Comparison of ENCODE assay signal across 11 cellular contexts in genomic region chr2:44444881-44445280, GRCh38.
"Had no signal": no experiment of that assay in that cellular context is flagged by ENCODE, and none has a peak within 500 bp of the region (broad histone marks: within the 10 kb centered on the region; RNA-seq: fewer than 3 reads in every experiment).

No MANE protein-coding gene starts in this region.

- H3K9me3 ChIP-seq: HAP-1 had no signal

- DNase-seq: GM23248, GOT3, H7, H9, HCEC 1CT, HFFc6 had no signal

- H3K4me2 ChIP-seq: GM23338 had no signal

- H3K4me1 ChIP-seq: HAP-1 had no signal

- H2AFZ ChIP-seq: GM23248, GM23338 had no signal

- H3K27ac ChIP-seq: GM23248 had no signal

- FAIRE-seq: H1, H54 had no signal

- H3K4me3 ChIP-seq: GM23248, GM23338, HAP-1 had no signal

- ATAC-seq: GM23338, HCT116 had no signal

- H3K9ac ChIP-seq: GM23248 had no signal
